ENCODE assay signal across 1 cellular context in the genomic region with DNA sequence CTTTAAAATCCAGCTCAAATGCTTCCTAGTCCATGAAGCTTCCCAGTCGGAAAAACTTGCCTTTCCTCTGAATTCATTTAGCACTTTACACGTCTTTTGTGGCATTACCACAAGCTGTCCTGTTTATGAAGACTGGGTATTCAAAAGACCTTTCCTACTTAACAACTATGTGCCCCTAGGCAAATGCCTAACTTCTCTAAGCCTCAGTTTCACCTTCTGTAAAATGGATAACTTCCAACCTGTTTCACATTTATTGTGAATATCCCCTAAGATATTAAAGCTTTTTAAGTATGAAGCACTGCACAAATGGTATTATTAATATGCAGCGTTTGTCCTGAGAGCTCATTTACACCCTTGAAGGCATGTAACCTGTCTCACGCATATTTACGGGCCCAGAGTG.
TF ChIP-seq lines count a peak whose summit lies in the region.

No MANE protein-coding gene starts in this region.

TF ChIP-seq in GM12878, 131 proteins besides CTCF, POLR2A, EP300 and RAD21 (continued from another document):
- TF ChIP-seq, protein P1, sequence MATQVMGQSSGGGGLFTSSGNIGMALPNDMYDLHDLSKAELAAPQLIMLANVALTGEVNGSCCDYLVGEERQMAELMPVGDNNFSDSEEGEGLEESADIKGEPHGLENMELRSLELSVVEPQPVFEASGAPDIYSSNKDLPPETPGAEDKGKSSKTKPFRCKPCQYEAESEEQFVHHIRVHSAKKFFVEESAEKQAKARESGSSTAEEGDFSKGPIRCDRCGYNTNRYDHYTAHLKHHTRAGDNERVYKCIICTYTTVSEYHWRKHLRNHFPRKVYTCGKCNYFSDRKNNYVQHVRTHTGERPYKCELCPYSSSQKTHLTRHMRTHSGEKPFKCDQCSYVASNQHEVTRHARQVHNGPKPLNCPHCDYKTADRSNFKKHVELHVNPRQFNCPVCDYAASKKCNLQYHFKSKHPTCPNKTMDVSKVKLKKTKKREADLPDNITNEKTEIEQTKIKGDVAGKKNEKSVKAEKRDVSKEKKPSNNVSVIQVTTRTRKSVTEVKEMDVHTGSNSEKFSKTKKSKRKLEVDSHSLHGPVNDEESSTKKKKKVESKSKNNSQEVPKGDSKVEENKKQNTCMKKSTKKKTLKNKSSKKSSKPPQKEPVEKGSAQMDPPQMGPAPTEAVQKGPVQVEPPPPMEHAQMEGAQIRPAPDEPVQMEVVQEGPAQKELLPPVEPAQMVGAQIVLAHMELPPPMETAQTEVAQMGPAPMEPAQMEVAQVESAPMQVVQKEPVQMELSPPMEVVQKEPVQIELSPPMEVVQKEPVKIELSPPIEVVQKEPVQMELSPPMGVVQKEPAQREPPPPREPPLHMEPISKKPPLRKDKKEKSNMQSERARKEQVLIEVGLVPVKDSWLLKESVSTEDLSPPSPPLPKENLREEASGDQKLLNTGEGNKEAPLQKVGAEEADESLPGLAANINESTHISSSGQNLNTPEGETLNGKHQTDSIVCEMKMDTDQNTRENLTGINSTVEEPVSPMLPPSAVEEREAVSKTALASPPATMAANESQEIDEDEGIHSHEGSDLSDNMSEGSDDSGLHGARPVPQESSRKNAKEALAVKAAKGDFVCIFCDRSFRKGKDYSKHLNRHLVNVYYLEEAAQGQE (IDR thresholded peaks at IDR 0.05; ENCODE audit: low read depth, low read length) = no peak
- no peak for TF ChIP-seq SREBF2 (IDR thresholded peaks at IDR 0.05; ENCODE audit: low read length)
- TF ChIP-seq ATF7 (IDR thresholded peaks at IDR 0.05; ENCODE audit: low read depth) = no peak
- TF ChIP-seq NFXL1 (IDR thresholded peaks at IDR 0.05; ENCODE audit: borderline replicate concordance) = no peak
- no peak for TF ChIP-seq ASH2L (IDR thresholded peaks at IDR 0.05; ENCODE audit: borderline replicate concordance, low read depth)
- TF ChIP-seq, protein P2, sequence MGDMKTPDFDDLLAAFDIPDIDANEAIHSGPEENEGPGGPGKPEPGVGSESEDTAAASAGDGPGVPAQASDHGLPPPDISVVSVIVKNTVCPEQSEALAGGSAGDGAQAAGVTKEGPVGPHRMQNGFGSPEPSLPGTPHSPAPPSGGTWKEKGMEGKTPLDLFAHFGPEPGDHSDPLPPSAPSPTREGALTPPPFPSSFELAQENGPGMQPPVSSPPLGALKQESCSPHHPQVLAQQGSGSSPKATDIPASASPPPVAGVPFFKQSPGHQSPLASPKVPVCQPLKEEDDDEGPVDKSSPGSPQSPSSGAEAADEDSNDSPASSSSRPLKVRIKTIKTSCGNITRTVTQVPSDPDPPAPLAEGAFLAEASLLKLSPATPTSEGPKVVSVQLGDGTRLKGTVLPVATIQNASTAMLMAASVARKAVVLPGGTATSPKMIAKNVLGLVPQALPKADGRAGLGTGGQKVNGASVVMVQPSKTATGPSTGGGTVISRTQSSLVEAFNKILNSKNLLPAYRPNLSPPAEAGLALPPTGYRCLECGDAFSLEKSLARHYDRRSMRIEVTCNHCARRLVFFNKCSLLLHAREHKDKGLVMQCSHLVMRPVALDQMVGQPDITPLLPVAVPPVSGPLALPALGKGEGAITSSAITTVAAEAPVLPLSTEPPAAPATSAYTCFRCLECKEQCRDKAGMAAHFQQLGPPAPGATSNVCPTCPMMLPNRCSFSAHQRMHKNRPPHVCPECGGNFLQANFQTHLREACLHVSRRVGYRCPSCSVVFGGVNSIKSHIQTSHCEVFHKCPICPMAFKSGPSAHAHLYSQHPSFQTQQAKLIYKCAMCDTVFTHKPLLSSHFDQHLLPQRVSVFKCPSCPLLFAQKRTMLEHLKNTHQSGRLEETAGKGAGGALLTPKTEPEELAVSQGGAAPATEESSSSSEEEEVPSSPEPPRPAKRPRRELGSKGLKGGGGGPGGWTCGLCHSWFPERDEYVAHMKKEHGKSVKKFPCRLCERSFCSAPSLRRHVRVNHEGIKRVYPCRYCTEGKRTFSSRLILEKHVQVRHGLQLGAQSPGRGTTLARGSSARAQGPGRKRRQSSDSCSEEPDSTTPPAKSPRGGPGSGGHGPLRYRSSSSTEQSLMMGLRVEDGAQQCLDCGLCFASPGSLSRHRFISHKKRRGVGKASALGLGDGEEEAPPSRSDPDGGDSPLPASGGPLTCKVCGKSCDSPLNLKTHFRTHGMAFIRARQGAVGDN (IDR thresholded peaks at IDR 0.05) = no peak
- TF ChIP-seq, protein P3, sequence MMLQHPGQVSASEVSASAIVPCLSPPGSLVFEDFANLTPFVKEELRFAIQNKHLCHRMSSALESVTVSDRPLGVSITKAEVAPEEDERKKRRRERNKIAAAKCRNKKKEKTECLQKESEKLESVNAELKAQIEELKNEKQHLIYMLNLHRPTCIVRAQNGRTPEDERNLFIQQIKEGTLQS (IDR thresholded peaks at IDR 0.05; ENCODE audit: borderline replicate concordance, extremely low read depth, low read depth, low read length) = no peak
- TF ChIP-seq POLR2AphosphoS2 (IDR thresholded peaks at IDR 0.05; ENCODE audit: low read depth, low read length) = no peak
- no peak for TF ChIP-seq NR2F1 (conservative IDR thresholded peaks at IDR 0.05)
- TF ChIP-seq MEF2A (IDR thresholded peaks at IDR 0.05; ENCODE audit: insufficient read depth, low read depth, low read length) = no peak
- TF ChIP-seq SUZ12 (IDR thresholded peaks at IDR 0.05; ENCODE audit: unreplicated experiment) = no peak
- TF ChIP-seq CBFB (IDR thresholded peaks at IDR 0.05; ENCODE audit: low read depth) = no peak
- TF ChIP-seq SMC3 (IDR thresholded peaks at IDR 0.05; ENCODE audit: borderline replicate concordance, low read length) = no peak
- TF ChIP-seq ZNF217 (IDR thresholded peaks at IDR 0.05) = no peak
- TF ChIP-seq RBBP5 (conservative IDR thresholded peaks at IDR 0.05) = no peak
- TF ChIP-seq MXI1 (IDR thresholded peaks at IDR 0.05; ENCODE audit: low read depth, low read length) = no peak
